ENCODE assay signal across 21 cellular contexts in the genomic region with DNA sequence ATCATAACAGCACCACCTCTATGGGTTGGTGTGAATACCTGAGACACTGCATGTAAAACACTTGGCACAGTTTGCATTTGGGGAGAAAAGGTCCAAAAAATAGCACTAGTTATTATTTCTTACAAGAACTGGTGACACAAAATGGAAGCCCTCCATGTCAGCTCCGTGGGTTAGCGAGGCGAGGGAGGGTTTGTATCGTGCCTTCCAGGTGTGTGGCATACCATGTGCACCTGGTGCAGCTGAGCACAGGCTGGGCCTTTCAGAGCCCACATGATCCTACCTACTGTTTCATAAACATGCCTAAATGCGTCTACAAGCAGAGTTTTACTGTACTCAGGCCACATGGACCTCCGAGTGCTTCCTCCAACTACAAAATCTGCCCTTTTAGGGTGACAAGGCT. TPM values are rescaled to one million over a fixed set of nuclear protein-coding genes. Genes with fewer than 3 reads are reported as not detected.
DNase-seq lines count a peak whose midpoint lies in the region; ATAC-seq and TF ChIP-seq lines count a peak whose summit lies in the region.
"Had no signal": no experiment of that assay in that cellular context is flagged by ENCODE, and none has a peak within 500 bp of the region (broad histone marks: within the 10 kb centered on the region; RNA-seq: fewer than 3 reads in every experiment).

No MANE protein-coding gene starts in this region.

- H2BK20ac ChIP-seq in IMR-90 (ENCODE audit: low read depth, low read length), result peak overlapping the region; percentile 73; the same call in 1 of the 2 replicates

- ATAC-seq in IMR-90 (ENCODE audit: low read depth) (no peak), GM19328 (IDR thresholded peaks at IDR 0.05; ENCODE audit: unreplicated experiment) (no peak), GM18861 (IDR thresholded peaks at IDR 0.05; ENCODE audit: unreplicated experiment) (no peak)
- ATAC-seq: GM12878, right lobe of liver had no signal

- no peaks in the 10 kb centered on the region for H3K27me3 ChIP-seq in CD4-positive, alpha-beta memory T cell (ENCODE audit: insufficient read depth, low read length)
- H3K27me3 ChIP-seq in IMR-90 (ENCODE audit: control insufficient read depth, insufficient read depth, low read length) (no peaks in the 10 kb centered on the region), spleen (replicated peaks in 1 of 7) (no peaks in the 10 kb centered on the region)
- H3K27me3 ChIP-seq: colonic mucosa, esophagus squamous epithelium, right lobe of liver had no signal

- H3K36me3 ChIP-seq in CD4-positive, alpha-beta memory T cell (ENCODE audit: insufficient read depth, low read length), result peaks cover 74% of the 10 kb centered on the region
- H3K36me3 ChIP-seq in IMR-90 (ENCODE audit: control insufficient read depth, insufficient read depth, low read length) (peaks cover 48% of the 10 kb centered on the region), spleen (peaks cover 0 to 94% (median 75%) of the 10 kb centered on the region in 6 donors)

- peaks cover 0 to 4% of the 10 kb centered on the region in 2 experiments; a peak in 1 of 4 replicates for H3K79me1 ChIP-seq in IMR-90 (ENCODE audit: low read depth in 1 of 2, low read length in 2 of 2)

- TF ChIP-seq CTCF in IMR-90 (conservative IDR thresholded peaks at IDR 0.05; ENCODE audit: low read depth, low read length) (no peak), coronary artery (IDR thresholded peaks at IDR 0.05) (no peak), spleen (IDR thresholded peaks at IDR 0.05 in 8 of 11, conservative IDR thresholded peaks at IDR 0.05 in 3 of 11) (no peak)

- no peak for TF ChIP-seq RAD21 in IMR-90 (IDR thresholded peaks at IDR 0.05; ENCODE audit: low read length)

- POLR2A ChIA-PET in CD4-positive, alpha-beta memory T cell (lab: Charles Lee; ENCODE audit: partially characterized antibody), result interaction anchor here (0.5 to 18.1 kb wide), 5 partner anchors 15 to 120 kb away, joined by 3 to 195 read pairs (median 4); a partner anchor contains a TSS
- POLR2A ChIA-PET in IMR-90 (lab: Charles Lee; ENCODE audit: unreplicated experiment), result interaction anchor here (1.0 kb wide), 1 partner anchor 19 kb away, joined by 3 read pairs; no protein-coding TSS in a partner anchor

- H3K27me3 Mint-ChIP-seq in CD4-positive, alpha-beta memory T cell, result no peaks in the 10 kb centered on the region

- no peak overlapping the region for H3K56ac ChIP-seq in IMR-90 (ENCODE audit: extremely low read depth, insufficient read depth, low read length)

- H3K4ac ChIP-seq in IMR-90 (ENCODE audit: low read depth, low read length), result peak overlapping the region; percentile 76

- peaks cover 0 to 2% (median 0%) of the 10 kb centered on the region in 8 donors for H3K9me3 Mint-ChIP-seq in CD4-positive, alpha-beta memory T cell
- H3K9me3 Mint-ChIP-seq: endodermal cell, nephron had no signal

- TF ChIP-seq POLR2A in IMR-90 (IDR thresholded peaks at IDR 0.05; ENCODE audit: low read depth, low read length) (no peak), spleen (IDR thresholded peaks at IDR 0.05) (no peak)

- peak overlapping the region; percentile 34 for H2AK9ac ChIP-seq in IMR-90 (replicated peaks; ENCODE audit: low read depth, low read length, poor library complexity)

- in situ Hi-C loops in IMR-90 (cut with MboI; ENCODE audit: low sequenced_read_pairs), result loop anchor here (10.0 kb wide), 1 partner anchor 426 kb away; a partner anchor contains a TSS

- intact Hi-C loops in CD4-positive, alpha-beta memory T cell (cut with micrococcal nuclease), result no loop called here
- intact Hi-C loops in IMR-90 (cut with micrococcal nuclease), result loop anchor here (2.0 kb wide), 2 partner anchors 24 to 38 kb away; no protein-coding TSS in a partner anchor
- intact Hi-C loops in spleen (cut with DNase I; ENCODE audit: low total_unique reads), result no loop called here

- no peak overlapping the region for H3K4me3 ChIP-seq in CD4-positive, alpha-beta memory T cell (ENCODE audit: low read length in 2 of 2)
- H3K4me3 ChIP-seq in IMR-90 (ENCODE audit: insufficient read depth, low read depth, low read length) (no peak overlapping the region), coronary artery (no peak overlapping the region), spleen (peak overlapping the region in 2 of 8 donors; percentile 7 to 60)
- H3K4me3 ChIP-seq: colonic mucosa, GM12878, right lobe of liver had no signal

- H3K14ac ChIP-seq in IMR-90 (replicated peaks; ENCODE audit: low read depth, low read length), result peak overlapping the region; percentile 72

- peak overlapping the region; percentile 77 for H2BK120ac ChIP-seq in IMR-90 (ENCODE audit: low read depth, low read length)

- H4K8ac ChIP-seq in IMR-90 (ENCODE audit: low read depth in 2 of 2, low read length in 2 of 2), result peak overlapping the region in 1 of 2 experiments; percentile 65; a peak in 2 of 4 replicates

- DNase-seq in CD4-positive, alpha-beta memory T cell, result no peak
- no peak for DNase-seq in IMR-90
- peak; percentile 46 for DNase-seq in coronary artery (ENCODE audit: low spot score)
- DNase-seq in spleen, result no peak
- DNase-seq in medulla oblongata (ENCODE audit: extremely low spot score), result no peak
- DNase-seq: colonic mucosa, DMS79, endodermal cell, esophagus squamous epithelium, Karpas-422, mesendoderm, NCI-H1694 treated with DMSO at 0.1 percent for 48 hours, NCI-H526 treated with DMSO at 0.1 percent for 48 hours, right lobe of liver, substantia nigra had no signal

- H3K4me1 Mint-ChIP-seq in CD4-positive, alpha-beta memory T cell, result peaks cover 36 to 97% (median 69%) of the 10 kb centered on the region in 4 donors
- H3K4me1 Mint-ChIP-seq: endodermal cell, nephron had no signal

- dilution Hi-C loops in IMR-90 (cut with HindIII; ENCODE audit: low sequenced_read_pairs, unreplicated experiment), result no loop called here

- peak overlapping the region; percentile 2; the same call in 1 of the 3 replicates for H2BK15ac ChIP-seq in IMR-90 (ENCODE audit: low read depth, low read length)

- no peak overlapping the region for H2AFZ ChIP-seq in IMR-90 (replicated peaks; ENCODE audit: low read length, poor library complexity)

- H3K4me3 Mint-ChIP-seq in CD4-positive, alpha-beta memory T cell, result peak overlapping the region in 5 of 8 donors; percentile 17 to 65 (median 40)
- H3K4me3 Mint-ChIP-seq: endodermal cell, nephron had no signal

- BruUV-seq in IMR-90 (replicated peaks; lab: Mats Ljungman, UMichigan), result no TSS peak

- no peak overlapping the region for H3K9ac ChIP-seq in IMR-90 (ENCODE audit: low read depth, low read length)

- peak overlapping the region; percentile 80 for H3K18ac ChIP-seq in IMR-90 (ENCODE audit: low read depth, low read length)

- peak overlapping the region; percentile 64; the same call in 1 of the 2 replicates for H3K23ac ChIP-seq in IMR-90 (ENCODE audit: low read depth, low read length)

- peak overlapping the region; percentile 69 for H2AK5ac ChIP-seq in IMR-90 (ENCODE audit: low read depth, low read length)

- peaks cover 81 to 89% of the 10 kb centered on the region in 2 donors for H3K36me3 Mint-ChIP-seq in CD4-positive, alpha-beta memory T cell

- peak overlapping the region; percentile 9 for H4K5ac ChIP-seq in IMR-90 (ENCODE audit: low read depth, low read length)

- 95% methylated on average over 4 of the region's 6 CpGs; no CpG with 5 or more reads in 1 of the 2 experiments for WGBS in IMR-90 (ENCODE audit: extremely low coverage in 2 of 2, insufficient read length in 1 of 2), 2 experiments
- 89 to 95% (median 94%) methylated on average over 6 of the region's 6 CpGs for WGBS in spleen, 5 donors

- peak overlapping the region; percentile 47 for H3K4me2 ChIP-seq in IMR-90 (ENCODE audit: low read depth, low read length)

- CTCF ChIA-PET in CD4-positive, alpha-beta memory T cell (lab: Charles Lee; ENCODE audit: partially characterized antibody), result interaction anchor here (5.1 to 23.5 kb wide), 2 partner anchors 10 to 130 kb away, joined by 24 to 677 read pairs; no protein-coding TSS in a partner anchor
- CTCF ChIA-PET in IMR-90 (lab: Yijun Ruan, JAX), result interaction anchor here (1.4 kb wide), 1 partner anchor 128 kb away, joined by 3 read pairs; no protein-coding TSS in a partner anchor

- no peaks in the 10 kb centered on the region for H3K9me3 ChIP-seq in CD4-positive, alpha-beta memory T cell (ENCODE audit: control insufficient read depth in 1 of 2, low read length in 2 of 2)
- H3K9me3 ChIP-seq in IMR-90 (ENCODE audit: control insufficient read depth, insufficient read depth, low read length) (no peaks in the 10 kb centered on the region), spleen (no peaks in the 10 kb centered on the region)
- H3K9me3 ChIP-seq: colonic mucosa, esophagus squamous epithelium, right lobe of liver had no signal

- peak overlapping the region; percentile 67 for H2BK5ac ChIP-seq in IMR-90 (ENCODE audit: low read depth, low read length, poor library complexity, severe bottlenecking)

- peaks cover 82% of the 10 kb centered on the region for H3K4me1 ChIP-seq in CD4-positive, alpha-beta memory T cell (ENCODE audit: insufficient read depth, low read length)
- H3K4me1 ChIP-seq in IMR-90 (ENCODE audit: control insufficient read depth, insufficient read depth, low read length) (peaks cover 35% of the 10 kb centered on the region), spleen (peaks cover 0 to 47% (median 3%) of the 10 kb centered on the region in 6 donors)
- H3K4me1 ChIP-seq: colonic mucosa had no signal

- peaks cover 34% of the 10 kb centered on the region for H3K9me1 ChIP-seq in IMR-90 (ENCODE audit: insufficient read depth, low read length)

- peaks cover 7% of the 10 kb centered on the region; the same call in 1 of the 2 replicates for H4K20me1 ChIP-seq in IMR-90 (ENCODE audit: insufficient read depth, low read length)

- H3K27ac ChIP-seq in CD4-positive, alpha-beta memory T cell (ENCODE audit: low read depth, low read length), result peak overlapping the region; percentile 1
- peak overlapping the region; percentile 82; the same call in 1 of the 2 replicates for H3K27ac ChIP-seq in IMR-90 (ENCODE audit: insufficient read depth, low read length)
- peak overlapping the region in 1 of 2 donors; percentile 54 for H3K27ac ChIP-seq in coronary artery
- peak overlapping the region in 6 of 8 donors; percentile 6 to 89 (median 70) for H3K27ac ChIP-seq in spleen
- H3K27ac ChIP-seq: colonic mucosa, right lobe of liver had no signal

- H4K91ac ChIP-seq in IMR-90 (ENCODE audit: insufficient read depth, low read depth, low read length), result peak overlapping the region; percentile 67

- peak overlapping the region in 6 of 7 donors; percentile 35 to 83 (median 79) for H3K27ac Mint-ChIP-seq in CD4-positive, alpha-beta memory T cell
- H3K27ac Mint-ChIP-seq: endodermal cell, nephron had no signal

RNA-seq across cellular contexts. Expression of a gene that starts 5.6 kb away (rescaled TPM):
- total RNA-seq in CD4-positive, alpha-beta memory T cell, result 1 to 10 TPM; 8.6 to 9.6 TPM
- 10 to 100 TPM in 1 of 2 donors, 1 to 10 TPM in 1; 6.1 to 13.6 TPM for polyA plus RNA-seq in CD4-positive, alpha-beta memory T cell
- total RNA-seq in IMR-90 (2012; rRNA removed) (under 0.01 TPM in 1 of 2 replicates, not detected in the other), spleen (10 to 100 TPM in 5 of 7 donors, 1 to 10 TPM in 2; 6.6 to 35.3 (median 16.0) TPM)
- polyA plus RNA-seq in IMR-90 (2012; rRNA removed) (not detected in 2 replicates), spleen (1 to 10 TPM; 2.5 to 3.7 (median 2.6) TPM)
- polyA plus RNA-seq in IMR-90 (2012; cell fraction: cytosol; rRNA removed), result not detected in 2 replicates
- not detected in 2 replicates for polyA plus RNA-seq in IMR-90 (2012; cell fraction: nucleus; rRNA removed; ENCODE audit: low replicate concordance)
- total RNA-seq: endodermal cell, glomerular endothelial cell, GM12878, RPMI7951 had no signal

RNA-seq across cellular contexts. Expression of a gene that starts 46.7 kb away (rescaled TPM):
- total RNA-seq in CD4-positive, alpha-beta memory T cell, result 10 to 100 TPM; 42.5 to 43.3 TPM
- 10 to 100 TPM in 1 of 2 donors, under 1 TPM in 1; 0.73 to 10.8 TPM for polyA plus RNA-seq in CD4-positive, alpha-beta memory T cell
- total RNA-seq in IMR-90 (2012; rRNA removed) (16.1 and 20.1 TPM in 2 replicates), spleen (10 to 100 TPM; 22.9 to 40.1 (median 34.3) TPM)
- polyA plus RNA-seq in IMR-90 (2012; rRNA removed) (12.0 and 13.7 TPM in 2 replicates), spleen (1 to 10 TPM; 5.2 to 7.9 (median 5.7) TPM)
- polyA plus RNA-seq in IMR-90 (2012; cell fraction: cytosol; rRNA removed), result 6.7 and 10.1 TPM in 2 replicates
- polyA plus RNA-seq in IMR-90 (2012; cell fraction: nucleus; rRNA removed; ENCODE audit: low replicate concordance), result 6.8 and 8.8 TPM in 2 replicates
